ENCODE assay signal across 8 cellular contexts in the genomic region with DNA sequence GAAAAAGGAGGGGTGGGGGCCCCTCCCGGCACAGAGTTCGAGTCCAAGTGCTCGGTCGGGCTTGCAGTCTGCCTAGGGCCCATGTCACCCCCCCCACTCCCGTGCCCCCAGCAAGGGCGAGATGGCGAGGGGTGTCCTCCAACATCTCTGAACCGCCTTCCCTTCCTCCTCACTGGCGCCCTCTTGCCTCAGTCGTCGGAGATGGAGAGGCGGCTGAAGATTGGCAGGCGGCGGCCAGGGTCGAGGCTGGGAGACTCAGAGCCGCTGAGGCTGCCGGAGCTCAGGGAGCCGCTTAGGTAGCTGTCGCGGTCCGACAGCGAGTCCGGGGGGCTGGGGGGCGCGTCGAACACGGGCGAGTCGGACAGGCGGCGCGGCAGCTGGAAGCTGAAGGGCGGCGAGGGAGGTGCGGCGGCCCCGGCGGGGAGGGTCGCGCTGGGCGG. TPM values are rescaled to one million over a fixed set of nuclear protein-coding genes. Genes with fewer than 3 reads are reported as not detected.
DNase-seq lines count a peak whose midpoint lies in the region; ATAC-seq and TF ChIP-seq lines count a peak whose summit lies in the region.

No MANE protein-coding gene starts in this region.

- peak overlapping the region; percentile 30; the same call in 1 of the 2 replicates for H2BK120ac ChIP-seq in IMR-90 (ENCODE audit: low read depth, low read length)

- peak overlapping the region; percentile 38 for H3K14ac ChIP-seq in IMR-90 (replicated peaks; ENCODE audit: low read depth, low read length)

- peak overlapping the region; percentile 85 for H2AK9ac ChIP-seq in IMR-90 (replicated peaks; ENCODE audit: low read depth, low read length, poor library complexity)

- 1% methylated on average over 16 of the region's 41 CpGs; no CpG with 5 or more reads in 1 of the 2 experiments for WGBS in IMR-90 (ENCODE audit: extremely low coverage in 2 of 2, insufficient read length in 1 of 2), 2 experiments

- in situ Hi-C loops in IMR-90 (cut with MboI; ENCODE audit: low sequenced_read_pairs) = loop anchor here (10.0 kb wide), 2 partner anchors 149 to 249 kb away; no protein-coding TSS in a partner anchor

- H3K9me1 ChIP-seq in IMR-90 (ENCODE audit: insufficient read depth, low read length) = peaks cover 3% of the 10 kb centered on the region

- 0 out of 2 replicates have a peak overlapping the region, but pooled peaks have one; percentile 1 for H4K5ac ChIP-seq in IMR-90 (ENCODE audit: low read depth, low read length)

- peak overlapping the region; percentile 53 for H2AFZ ChIP-seq in IMR-90 (replicated peaks; ENCODE audit: low read length, poor library complexity)

- no peak for TF ChIP-seq POLR2A in IMR-90 (IDR thresholded peaks at IDR 0.05; ENCODE audit: low read depth, low read length)

- peak overlapping the region; percentile 39; the same call in 1 of the 2 replicates for H4K91ac ChIP-seq in IMR-90 (ENCODE audit: insufficient read depth, low read depth, low read length)

- TF ChIP-seq CTCF in BJ (IDR thresholded peaks at IDR 0.05; ENCODE audit: insufficient read depth, low read depth, low read length) = peak; percentile 49
- TF ChIP-seq CTCF in IMR-90 (conservative IDR thresholded peaks at IDR 0.05; ENCODE audit: low read depth, low read length) = peak; percentile 48
- peak; percentile 47; the same call in 1 of the 2 replicates for TF ChIP-seq CTCF in WERI-Rb-1 (IDR thresholded peaks at IDR 0.05; ENCODE audit: low read depth, low read length)

- H3K18ac ChIP-seq in IMR-90 (ENCODE audit: low read depth, low read length) = peak overlapping the region; percentile 1; the same call in 1 of the 2 replicates

- peak overlapping the region; percentile 77 for H3K4ac ChIP-seq in IMR-90 (ENCODE audit: low read depth, low read length)

- no peak overlapping the region for H2BK20ac ChIP-seq in IMR-90 (ENCODE audit: low read depth, low read length)

- no peak overlapping the region for H2BK15ac ChIP-seq in IMR-90 (ENCODE audit: low read depth, low read length)

- no TSS peak for BruUV-seq in IMR-90 (replicated peaks; lab: Mats Ljungman, UMichigan)

- peak overlapping the region; percentile 41; the same call in 1 of the 2 replicates for H3K23ac ChIP-seq in IMR-90 (ENCODE audit: low read depth, low read length)

- intact Hi-C loops in IMR-90 (cut with micrococcal nuclease) = loop anchor here (5.0 kb wide), 1 partner anchor 137 kb away; no protein-coding TSS in a partner anchor

- H4K20me1 ChIP-seq in IMR-90 (ENCODE audit: insufficient read depth, low read length) = peaks cover 37% of the 10 kb centered on the region

- H3K4me3 ChIP-seq in BJ (ENCODE audit: low read depth, low read length) (peak overlapping the region; percentile 95), IMR-90 (ENCODE audit: insufficient read depth, low read depth, low read length) (peak overlapping the region; percentile 87), WERI-Rb-1 (ENCODE audit: low read depth, low read length) (no peak overlapping the region)

- peaks cover 17% of the 10 kb centered on the region for H3K4me1 ChIP-seq in IMR-90 (ENCODE audit: control insufficient read depth, insufficient read depth, low read length)

- H3K27me3 ChIP-seq in BJ (ENCODE audit: control insufficient read depth, insufficient read depth, low read length) = no peaks in the 10 kb centered on the region
- no peaks in the 10 kb centered on the region for H3K27me3 ChIP-seq in IMR-90 (ENCODE audit: control insufficient read depth, insufficient read depth, low read length)
- H3K27me3 ChIP-seq in WERI-Rb-1 (ENCODE audit: insufficient read depth, low read depth, severe bottlenecking) = no peaks in the 10 kb centered on the region

- peak; percentile 58 for TF ChIP-seq RAD21 in IMR-90 (IDR thresholded peaks at IDR 0.05; ENCODE audit: low read length)

- H3K9ac ChIP-seq in IMR-90 (ENCODE audit: low read depth, low read length) = peak overlapping the region; percentile 91

- H2AK5ac ChIP-seq in IMR-90 (ENCODE audit: low read depth, low read length) = peak overlapping the region; percentile 6

- H3K79me1 ChIP-seq in IMR-90 (ENCODE audit: low read depth in 1 of 2, low read length in 2 of 2) = peaks cover 10 to 21% of the 10 kb centered on the region in 2 experiments

- DNase-seq in BJ (ENCODE audit: low read depth) (no peak), IMR-90 (peak; percentile 72), WERI-Rb-1 (peak; percentile 50), caudate nucleus (lab: John Stamatoyannopoulos, UW) (peak in 41 of 61 donors; percentile 12 to 64 (median 40)), kidney glomerular epithelial cell (lab: John Stamatoyannopoulos, UW) (peak; percentile 16), NCI-H1417 (lab: John Stamatoyannopoulos, UW) (no peak)
- peak; percentile 53 to 61 for DNase-seq in stimulated activated CD4-positive, alpha-beta T cell treated with anti-CD3 and anti-CD28 coated beads, Interleukin-1b, Interleukin-23, amount 100 ng/mL, for 4 hours (ENCODE audit: low read depth in 2 of 2)

- H3K36me3 ChIP-seq in BJ (ENCODE audit: control insufficient read depth, insufficient read depth, low read length) (peaks cover 17% of the 10 kb centered on the region), IMR-90 (ENCODE audit: control insufficient read depth, insufficient read depth, low read length) (peaks cover 24% of the 10 kb centered on the region), WERI-Rb-1 (peaks cover 34% of the 10 kb centered on the region)

- CTCF ChIA-PET in BJ (lab: Yijun Ruan, JAX) = interaction anchor here (0.8 to 6.7 kb wide), 17 partner anchors 53 to 366 kb away, joined by 3 to 56 read pairs (median 4); no protein-coding TSS in a partner anchor
- CTCF ChIA-PET in IMR-90 (lab: Yijun Ruan, JAX) = interaction anchor here (2.2 kb wide), 1 partner anchor 249 kb away, joined by 8 read pairs; no protein-coding TSS in a partner anchor

- peak overlapping the region; percentile 77; the same call in 1 of the 2 replicates for H3K56ac ChIP-seq in IMR-90 (ENCODE audit: extremely low read depth, insufficient read depth, low read length)

- H2BK5ac ChIP-seq in IMR-90 (ENCODE audit: low read depth, low read length, poor library complexity, severe bottlenecking) = peak overlapping the region; percentile 98

- POLR2A ChIA-PET in BJ (lab: Charles Lee) (interaction anchor here (0.9 kb wide), 1 partner anchor 237 kb away, joined by 3 read pairs; no protein-coding TSS in a partner anchor), IMR-90 (lab: Charles Lee; ENCODE audit: unreplicated experiment) (interaction anchor here (0.6 kb wide), 1 partner anchor 177 kb away, joined by 3 read pairs; no protein-coding TSS in a partner anchor)

- peak overlapping the region in 1 of 2 experiments; percentile 73; a peak in 1 of 4 replicates for H4K8ac ChIP-seq in IMR-90 (ENCODE audit: low read depth in 2 of 2, low read length in 2 of 2)

- ATAC-seq in IMR-90 (ENCODE audit: low read depth) = no peak
- ATAC-seq in HG03095 (IDR thresholded peaks at IDR 0.05; ENCODE audit: unreplicated experiment) = no peak

- H3K27ac ChIP-seq in IMR-90 (ENCODE audit: insufficient read depth, low read length) = peak overlapping the region; percentile 96
- no peak overlapping the region for H3K27ac ChIP-seq in WERI-Rb-1
- peak overlapping the region; percentile 98 for H3K27ac ChIP-seq in caudate nucleus (ENCODE audit: low read depth, low read length)

- H3K4me2 ChIP-seq in IMR-90 (ENCODE audit: low read depth, low read length) = peak overlapping the region; percentile 44; the same call in 1 of the 2 replicates

- H3K9me3 ChIP-seq in IMR-90 (ENCODE audit: control insufficient read depth, insufficient read depth, low read length) (no peaks in the 10 kb centered on the region), WERI-Rb-1 (ENCODE audit: severe bottlenecking) (no peaks in the 10 kb centered on the region)

- dilution Hi-C loops in IMR-90 (cut with HindIII; ENCODE audit: low sequenced_read_pairs, unreplicated experiment) = no loop called here

TF ChIP-seq in IMR-90, 13 proteins besides CTCF, POLR2A, EP300 and RAD21 (continues in another document):
- TF ChIP-seq, protein P1, sequence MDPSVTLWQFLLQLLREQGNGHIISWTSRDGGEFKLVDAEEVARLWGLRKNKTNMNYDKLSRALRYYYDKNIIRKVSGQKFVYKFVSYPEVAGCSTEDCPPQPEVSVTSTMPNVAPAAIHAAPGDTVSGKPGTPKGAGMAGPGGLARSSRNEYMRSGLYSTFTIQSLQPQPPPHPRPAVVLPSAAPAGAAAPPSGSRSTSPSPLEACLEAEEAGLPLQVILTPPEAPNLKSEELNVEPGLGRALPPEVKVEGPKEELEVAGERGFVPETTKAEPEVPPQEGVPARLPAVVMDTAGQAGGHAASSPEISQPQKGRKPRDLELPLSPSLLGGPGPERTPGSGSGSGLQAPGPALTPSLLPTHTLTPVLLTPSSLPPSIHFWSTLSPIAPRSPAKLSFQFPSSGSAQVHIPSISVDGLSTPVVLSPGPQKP (IDR thresholded peaks at IDR 0.05; ENCODE audit: borderline replicate concordance, low read depth, low read length) = no peak
- TF ChIP-seq BHLHE40 (IDR thresholded peaks at IDR 0.05; ENCODE audit: low read depth, low read length) = no peak
- TF ChIP-seq FOS (IDR thresholded peaks at IDR 0.05; ENCODE audit: low read depth, low read length) = no peak
- no peak for TF ChIP-seq CEBPB (IDR thresholded peaks at IDR 0.05; ENCODE audit: low read depth, low read length)
- TF ChIP-seq SMC3 (IDR thresholded peaks at IDR 0.05; ENCODE audit: low read depth, low read length) = peak; percentile 56
- no peak for TF ChIP-seq NFE2L2 (IDR thresholded peaks at IDR 0.05; ENCODE audit: low read depth, low read length)
- no peak for TF ChIP-seq RFX5 (IDR thresholded peaks at IDR 0.05; ENCODE audit: low read depth, low read length)
- TF ChIP-seq MAZ (IDR thresholded peaks at IDR 0.05; ENCODE audit: borderline replicate concordance, low read depth, low read length) = 0 out of 2 replicates have a peak, but pooled peaks have one; percentile 36
- no peak for TF ChIP-seq RCOR1 (IDR thresholded peaks at IDR 0.05; ENCODE audit: insufficient replicate concordance, low read length)
- TF ChIP-seq MXI1 (IDR thresholded peaks at IDR 0.05; ENCODE audit: borderline replicate concordance, low read depth, low read length) = no peak
- no peak for TF ChIP-seq USF2 (IDR thresholded peaks at IDR 0.05; ENCODE audit: low read depth, low read length)
- no peak; the same call in 1 of the 2 replicates for TF ChIP-seq CHD1 (IDR thresholded peaks at IDR 0.05; ENCODE audit: low read depth, low read length)

RNA-seq across cellular contexts. Expression of gene ZFP36L2, which starts 2.3 kb away (rescaled TPM):
- 4.0 and 6.9 TPM in 2 replicates for polyA plus RNA-seq in BJ (2011; rRNA removed)
- polyA minus RNA-seq in BJ (2011; rRNA and poly(A)+ RNA removed) = 3.3 and 6.4 TPM in 2 replicates
- 1.8 and 2.2 TPM in 2 replicates for total RNA-seq in IMR-90 (2012; rRNA removed)
- 20.1 and 20.8 TPM in 2 replicates for polyA plus RNA-seq in IMR-90 (2012; rRNA removed)
- 8.6 and 34.8 TPM in 2 replicates for polyA plus RNA-seq in IMR-90 (2012; cell fraction: cytosol; rRNA removed)
- polyA plus RNA-seq in IMR-90 (2012; cell fraction: nucleus; rRNA removed; ENCODE audit: low replicate concordance) = 19.6 and 31.4 TPM in 2 replicates

Comparison
In these comparisons a context has a peak if more than half of its experiments do, and no peak if none do; other contexts are left out.
1. DNase-seq: peak in IMR-90 (single experiment), WERI-Rb-1 (single experiment), caudate nucleus (41 of 61), kidney glomerular epithelial cell (single experiment) and stimulated activated CD4-positive, alpha-beta T cell treated with anti-CD3 and anti-CD28 coated beads, Interleukin-1b, Interleukin-23, amount 100 ng/mL, for 4 hours (2 of 2); none in BJ (single experiment) and NCI-H1417 (0 of 3).
2. Peak in every context shown above with its lines, with median percentiles within 50 percentile points of each other: CTCF ChIP-seq.